ENCODE assay signal across 2 cellular contexts in genomic region chr5:87754009-87754757, GRCh38.
TF ChIP-seq lines count a peak whose summit lies in the region.

No MANE protein-coding gene starts in this region.

TF ChIP-seq in HCT116, 20 proteins besides CTCF, POLR2A, EP300 and RAD21:
- no peak for TF ChIP-seq ZBTB33 (IDR thresholded peaks at IDR 0.05; ENCODE audit: extremely low read depth, insufficient replicate concordance, low read length)
- TF ChIP-seq YY1 (IDR thresholded peaks at IDR 0.05; ENCODE audit: extremely low read depth, insufficient replicate concordance, low read depth, low read length), result no peak
- TF ChIP-seq POLR2AphosphoS5 (IDR thresholded peaks at IDR 0.05; ENCODE audit: low read depth, low read length), result no peak
- no peak for TF ChIP-seq MAX (IDR thresholded peaks at IDR 0.05)
- no peak for TF ChIP-seq EZH2phosphoT487 (IDR thresholded peaks at IDR 0.05; ENCODE audit: borderline replicate concordance)
- no peak for TF ChIP-seq FOSL1 (IDR thresholded peaks at IDR 0.05; ENCODE audit: low read depth)
- no peak for TF ChIP-seq ZFX (IDR thresholded peaks at IDR 0.05)
- no peak for TF ChIP-seq CBX3 (IDR thresholded peaks at IDR 0.05; ENCODE audit: low read depth)
- TF ChIP-seq SP1 (IDR thresholded peaks at IDR 0.05; ENCODE audit: low read depth), result no peak
- TF ChIP-seq ATF3 (IDR thresholded peaks at IDR 0.05), result no peak
- TF ChIP-seq SIN3A (IDR thresholded peaks at IDR 0.05; ENCODE audit: low read depth), result no peak
- TF ChIP-seq TCF7L2 (IDR thresholded peaks at IDR 0.05; ENCODE audit: borderline replicate concordance, extremely low read depth, insufficient read depth, insufficient read length), result no peak
- TF ChIP-seq EGR1 (IDR thresholded peaks at IDR 0.05; ENCODE audit: low read depth), result no peak
- TF ChIP-seq ZNF274 (IDR thresholded peaks at IDR 0.05; ENCODE audit: low read depth, low read length), result no peak

TF ChIP-seq in H1, 55 proteins besides CTCF, POLR2A, EP300 and RAD21:
- TF ChIP-seq TAF1 (IDR thresholded peaks at IDR 0.05; ENCODE audit: low read depth, low read length), result no peak
- TF ChIP-seq TAF7 (optimal IDR thresholded peaks at IDR 0.05; ENCODE audit: borderline replicate concordance, low read depth, low read length), result no peak
- no peak for TF ChIP-seq JUND (IDR thresholded peaks at IDR 0.05; ENCODE audit: low read length)
- no peak for TF ChIP-seq MAFK (IDR thresholded peaks at IDR 0.05; ENCODE audit: low read depth, low read length)
